In genomic region chr9:92208693-92209524, GRCh38 we compare ENCODE assay signal across 1 cellular context.
TF ChIP-seq lines count a peak whose summit lies in the region.

No MANE protein-coding gene starts in this region.

TF ChIP-seq in K562, 482 proteins besides CTCF, POLR2A, EP300 and RAD21 (continued from another document):
- TF ChIP-seq, protein P1, sequence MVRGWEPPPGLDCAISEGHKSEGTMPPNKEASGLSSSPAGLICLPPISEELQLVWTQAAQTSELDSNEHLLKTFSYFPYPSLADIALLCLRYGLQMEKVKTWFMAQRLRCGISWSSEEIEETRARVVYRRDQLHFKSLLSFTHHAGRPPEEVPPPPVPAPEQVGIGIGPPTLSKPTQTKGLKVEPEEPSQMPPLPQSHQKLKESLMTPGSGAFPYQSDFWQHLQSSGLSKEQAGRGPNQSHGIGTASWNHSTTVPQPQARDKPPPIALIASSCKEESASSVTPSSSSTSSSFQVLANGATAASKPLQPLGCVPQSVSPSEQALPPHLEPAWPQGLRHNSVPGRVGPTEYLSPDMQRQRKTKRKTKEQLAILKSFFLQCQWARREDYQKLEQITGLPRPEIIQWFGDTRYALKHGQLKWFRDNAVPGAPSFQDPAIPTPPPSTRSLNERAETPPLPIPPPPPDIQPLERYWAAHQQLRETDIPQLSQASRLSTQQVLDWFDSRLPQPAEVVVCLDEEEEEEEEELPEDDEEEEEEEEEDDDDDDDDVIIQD (CRISPR knock-in tag; IDR thresholded peaks at IDR 0.05): no peak
- TF ChIP-seq RFX5 (IDR thresholded peaks at IDR 0.05; ENCODE audit: low read depth, low read length) (no peak), KDM5B (IDR thresholded peaks at IDR 0.05; ENCODE audit: insufficient replicate concordance, low read depth, low read length) (no peak), CCNT2 (IDR thresholded peaks at IDR 0.05; ENCODE audit: borderline replicate concordance, extremely low read depth, insufficient read length, low read depth, low read length) (no peak), ZNF655 (CRISPR knock-in tag; IDR thresholded peaks at IDR 0.05) (no peak), MYNN (IDR thresholded peaks at IDR 0.05) (no peak), MYNN (CRISPR knock-in tag; IDR thresholded peaks at IDR 0.05) (no peak), RHOXF2B (CRISPR knock-in tag; conservative IDR thresholded peaks at IDR 0.05) (no peak), KAT7 (CRISPR knock-in tag; IDR thresholded peaks at IDR 0.05; ENCODE audit: borderline replicate concordance) (no peak), PHB2 (IDR thresholded peaks at IDR 0.05; ENCODE audit: low read depth) (no peak), POLR2B (IDR thresholded peaks at IDR 0.05; ENCODE audit: low read depth, partially characterized antibody) (peak; percentile 18), FOXJ3 (CRISPR knock-in tag; IDR thresholded peaks at IDR 0.05) (no peak), MEIS2 (IDR thresholded peaks at IDR 0.05; ENCODE audit: partially characterized antibody) (peak; percentile 86), HOXB6 (CRISPR knock-in tag; IDR thresholded peaks at IDR 0.05; ENCODE audit: borderline replicate concordance) (no peak), RREB1 (CRISPR knock-in tag; IDR thresholded peaks at IDR 0.05) (no peak), ZNF133 (CRISPR knock-in tag; IDR thresholded peaks at IDR 0.05) (no peak), PML (IDR thresholded peaks at IDR 0.05; ENCODE audit: low read length) (peak; percentile 4; the same call in 1 of the 2 replicates), LCOR (CRISPR knock-in tag; IDR thresholded peaks at IDR 0.05) (no peak)
- TF ChIP-seq, protein P2, sequence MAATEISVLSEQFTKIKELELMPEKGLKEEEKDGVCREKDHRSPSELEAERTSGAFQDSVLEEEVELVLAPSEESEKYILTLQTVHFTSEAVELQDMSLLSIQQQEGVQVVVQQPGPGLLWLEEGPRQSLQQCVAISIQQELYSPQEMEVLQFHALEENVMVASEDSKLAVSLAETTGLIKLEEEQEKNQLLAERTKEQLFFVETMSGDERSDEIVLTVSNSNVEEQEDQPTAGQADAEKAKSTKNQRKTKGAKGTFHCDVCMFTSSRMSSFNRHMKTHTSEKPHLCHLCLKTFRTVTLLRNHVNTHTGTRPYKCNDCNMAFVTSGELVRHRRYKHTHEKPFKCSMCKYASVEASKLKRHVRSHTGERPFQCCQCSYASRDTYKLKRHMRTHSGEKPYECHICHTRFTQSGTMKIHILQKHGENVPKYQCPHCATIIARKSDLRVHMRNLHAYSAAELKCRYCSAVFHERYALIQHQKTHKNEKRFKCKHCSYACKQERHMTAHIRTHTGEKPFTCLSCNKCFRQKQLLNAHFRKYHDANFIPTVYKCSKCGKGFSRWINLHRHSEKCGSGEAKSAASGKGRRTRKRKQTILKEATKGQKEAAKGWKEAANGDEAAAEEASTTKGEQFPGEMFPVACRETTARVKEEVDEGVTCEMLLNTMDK (IDR thresholded peaks at IDR 0.05; ENCODE audit: borderline replicate concordance, insufficient read depth, low read depth, low read length, poor library complexity, severe bottlenecking): no peak
- TF ChIP-seq, protein P3, sequence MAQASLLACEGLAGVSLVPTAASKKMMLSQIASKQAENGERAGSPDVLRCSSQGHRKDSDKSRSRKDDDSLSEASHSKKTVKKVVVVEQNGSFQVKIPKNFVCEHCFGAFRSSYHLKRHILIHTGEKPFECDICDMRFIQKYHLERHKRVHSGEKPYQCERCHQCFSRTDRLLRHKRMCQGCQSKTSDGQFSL (CRISPR knock-in tag; IDR thresholded peaks at IDR 0.05): 0 out of 2 replicates have a peak, but pooled peaks have one; percentile 33
- TF ChIP-seq, protein P3 (tag; IDR thresholded peaks at IDR 0.05): no peak
- TF ChIP-seq, protein P4, sequence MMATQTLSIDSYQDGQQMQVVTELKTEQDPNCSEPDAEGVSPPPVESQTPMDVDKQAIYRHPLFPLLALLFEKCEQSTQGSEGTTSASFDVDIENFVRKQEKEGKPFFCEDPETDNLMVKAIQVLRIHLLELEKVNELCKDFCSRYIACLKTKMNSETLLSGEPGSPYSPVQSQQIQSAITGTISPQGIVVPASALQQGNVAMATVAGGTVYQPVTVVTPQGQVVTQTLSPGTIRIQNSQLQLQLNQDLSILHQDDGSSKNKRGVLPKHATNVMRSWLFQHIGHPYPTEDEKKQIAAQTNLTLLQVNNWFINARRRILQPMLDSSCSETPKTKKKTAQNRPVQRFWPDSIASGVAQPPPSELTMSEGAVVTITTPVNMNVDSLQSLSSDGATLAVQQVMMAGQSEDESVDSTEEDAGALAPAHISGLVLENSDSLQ (IDR thresholded peaks at IDR 0.05): peak; percentile 86
- TF ChIP-seq, protein P5, sequence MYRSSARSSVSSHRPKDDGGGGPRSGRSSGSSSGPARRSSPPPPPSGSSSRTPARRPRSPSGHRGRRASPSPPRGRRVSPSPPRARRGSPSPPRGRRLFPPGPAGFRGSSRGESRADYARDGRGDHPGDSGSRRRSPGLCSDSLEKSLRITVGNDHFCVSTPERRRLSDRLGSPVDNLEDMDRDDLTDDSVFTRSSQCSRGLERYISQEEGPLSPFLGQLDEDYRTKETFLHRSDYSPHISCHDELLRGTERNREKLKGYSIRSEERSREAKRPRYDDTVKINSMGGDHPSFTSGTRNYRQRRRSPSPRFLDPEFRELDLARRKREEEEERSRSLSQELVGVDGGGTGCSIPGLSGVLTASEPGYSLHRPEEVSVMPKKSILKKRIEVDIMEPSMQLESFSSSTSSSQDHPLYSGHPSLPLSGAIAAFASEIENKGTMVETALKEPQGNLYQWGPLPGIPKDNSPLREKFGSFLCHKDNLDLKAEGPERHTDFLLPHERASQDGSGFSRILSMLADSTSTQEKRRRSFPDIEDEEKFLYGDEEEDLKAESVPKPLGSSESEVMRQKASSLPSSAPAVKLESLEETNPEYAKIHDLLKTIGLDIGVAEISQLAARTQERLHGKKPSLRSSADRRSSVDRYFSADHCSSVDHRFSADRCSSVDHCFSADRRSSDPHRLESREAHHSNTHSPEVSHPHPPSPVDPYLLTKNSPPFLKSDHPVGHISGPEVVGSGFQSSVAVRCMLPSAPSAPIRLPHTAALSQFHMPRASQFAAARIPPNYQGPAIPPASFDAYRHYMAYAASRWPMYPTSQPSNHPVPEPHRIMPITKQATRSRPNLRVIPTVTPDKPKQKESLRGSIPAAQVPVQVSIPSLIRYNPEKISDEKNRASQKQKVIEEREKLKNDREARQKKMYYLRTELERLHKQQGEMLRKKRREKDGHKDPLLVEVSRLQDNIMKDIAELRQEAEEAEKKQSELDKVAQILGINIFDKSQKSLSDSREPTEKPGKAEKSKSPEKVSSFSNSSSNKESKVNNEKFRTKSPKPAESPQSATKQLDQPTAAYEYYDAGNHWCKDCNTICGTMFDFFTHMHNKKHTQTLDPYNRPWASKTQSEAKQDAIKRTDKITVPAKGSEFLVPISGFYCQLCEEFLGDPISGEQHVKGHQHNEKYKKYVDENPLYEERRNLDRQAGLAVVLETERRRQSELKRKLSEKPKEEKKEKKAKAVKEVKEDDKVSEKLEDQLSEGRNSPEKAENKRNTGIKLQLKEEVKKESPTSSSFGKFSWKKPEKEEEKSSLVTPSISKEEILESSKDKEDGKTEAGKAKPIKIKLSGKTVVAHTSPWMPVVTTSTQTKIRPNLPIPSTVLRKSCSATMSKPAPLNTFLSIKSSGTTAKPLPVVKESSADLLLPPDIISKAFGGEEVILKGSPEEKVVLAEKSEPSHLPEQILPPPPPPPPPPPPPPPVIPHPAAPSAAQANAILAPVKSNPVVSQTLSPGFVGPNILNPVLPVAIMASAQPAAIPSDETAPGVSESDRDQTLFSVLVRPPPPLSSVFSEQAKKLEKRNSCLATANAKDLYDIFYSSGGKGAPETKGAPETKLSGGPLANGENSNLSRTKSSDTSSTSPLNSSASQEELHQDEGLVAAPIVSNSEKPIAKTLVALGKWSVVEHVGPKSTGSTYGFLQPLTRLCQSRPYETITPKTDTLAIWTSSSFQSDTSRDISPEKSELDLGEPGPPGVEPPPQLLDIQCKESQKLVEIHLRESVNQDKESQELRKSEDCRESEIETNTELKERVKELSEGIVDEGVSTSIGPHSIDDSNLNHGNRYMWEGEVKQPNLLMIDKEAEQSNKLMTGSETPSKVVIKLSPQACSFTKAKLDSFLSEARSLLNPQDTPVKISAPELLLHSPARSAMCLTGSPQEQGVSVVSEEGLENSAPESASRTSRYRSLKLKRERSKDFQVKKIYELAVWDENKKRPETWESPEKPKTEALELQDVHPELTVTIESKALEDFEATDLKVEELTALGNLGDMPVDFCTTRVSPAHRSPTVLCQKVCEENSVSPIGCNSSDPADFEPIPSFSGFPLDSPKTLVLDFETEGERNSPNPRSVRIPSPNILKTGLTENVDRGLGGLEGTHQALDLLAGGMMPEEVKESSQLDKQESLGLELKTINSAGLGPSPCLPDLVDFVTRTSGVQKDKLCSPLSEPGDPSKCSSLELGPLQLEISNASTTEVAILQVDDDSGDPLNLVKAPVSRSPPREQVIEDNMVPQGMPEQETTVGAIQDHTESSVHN (IDR thresholded peaks at IDR 0.05; ENCODE audit: borderline replicate concordance in 1 of 2, low read depth in 1 of 2): no peak
